Comparison of ENCODE assay signal across 7 cellular contexts in the genomic region with DNA sequence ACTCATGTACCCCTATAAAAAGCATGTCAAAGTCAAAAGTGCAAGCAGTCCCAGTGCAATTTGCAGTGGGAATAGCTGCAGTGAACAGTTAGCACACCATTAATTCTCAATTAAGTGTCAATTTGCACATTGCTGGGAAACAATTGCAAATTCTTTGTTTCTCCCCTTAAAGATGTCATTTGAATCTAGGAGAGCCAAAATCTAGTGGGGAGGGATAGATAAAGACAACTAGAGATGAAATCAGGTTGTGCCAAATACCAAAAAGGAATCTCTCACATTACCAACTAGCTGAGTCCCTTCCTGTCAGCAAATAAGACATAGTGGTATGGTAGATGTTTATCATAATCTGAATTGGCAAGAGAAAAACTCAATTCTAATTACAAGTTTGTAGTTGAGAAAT.
"Had no signal": no experiment of that assay in that cellular context is flagged by ENCODE, and none has a peak within 500 bp of the region (broad histone marks: within the 10 kb centered on the region; RNA-seq: fewer than 3 reads in every experiment).

No MANE protein-coding gene starts in this region.

- H3K27ac ChIP-seq: HL-60 had no signal

- DNase-seq: GOT3, H7, HFFc6, KBM-7 had no signal

- H3K36me3 ChIP-seq: HAP-1 had no signal

- FAIRE-seq: HepG2 had no signal

- H3K4me1 ChIP-seq: HAP-1 had no signal

- H3K4me3 ChIP-seq: HAP-1 had no signal

- H3K9me3 ChIP-seq: HAP-1 had no signal
